Comparison of ENCODE assay signal across 1 cellular context in genomic region chr15:84653584-84653909, GRCh38.
TF ChIP-seq lines count a peak whose summit lies in the region.

No MANE protein-coding gene starts in this region.

TF ChIP-seq in GM12878, 131 proteins besides CTCF, POLR2A, EP300 and RAD21:
- no peak for TF ChIP-seq CBX5 (IDR thresholded peaks at IDR 0.05; ENCODE audit: low read depth)
- 0 out of 2 replicates have a peak, but pooled peaks have one; percentile 2 for TF ChIP-seq PML (IDR thresholded peaks at IDR 0.05; ENCODE audit: low read length)
- no peak for TF ChIP-seq FOXM1 (IDR thresholded peaks at IDR 0.05; ENCODE audit: low read depth, low read length)
- TF ChIP-seq ZNF24 (IDR thresholded peaks at IDR 0.05): no peak
- TF ChIP-seq YBX1 (IDR thresholded peaks at IDR 0.05): no peak
- TF ChIP-seq IKZF2 (IDR thresholded peaks at IDR 0.05): no peak
- no peak for TF ChIP-seq CUX1 (IDR thresholded peaks at IDR 0.05; ENCODE audit: insufficient replicate concordance, low read depth, low read length)
- no peak for TF ChIP-seq RFX5 (IDR thresholded peaks at IDR 0.05; ENCODE audit: low read depth, low read length)
- TF ChIP-seq, protein P1, sequence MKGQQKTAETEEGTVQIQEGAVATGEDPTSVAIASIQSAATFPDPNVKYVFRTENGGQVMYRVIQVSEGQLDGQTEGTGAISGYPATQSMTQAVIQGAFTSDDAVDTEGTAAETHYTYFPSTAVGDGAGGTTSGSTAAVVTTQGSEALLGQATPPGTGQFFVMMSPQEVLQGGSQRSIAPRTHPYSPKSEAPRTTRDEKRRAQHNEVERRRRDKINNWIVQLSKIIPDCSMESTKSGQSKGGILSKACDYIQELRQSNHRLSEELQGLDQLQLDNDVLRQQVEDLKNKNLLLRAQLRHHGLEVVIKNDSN (IDR thresholded peaks at IDR 0.05; ENCODE audit: borderline replicate concordance, extremely low read length, insufficient read depth, low read depth, low read length): no peak
- 0 out of 2 replicates have a peak, but pooled peaks have one; percentile 2 for TF ChIP-seq SMARCA5 (IDR thresholded peaks at IDR 0.05)
